ENCODE assay signal across 1 cellular context in the genomic region with DNA sequence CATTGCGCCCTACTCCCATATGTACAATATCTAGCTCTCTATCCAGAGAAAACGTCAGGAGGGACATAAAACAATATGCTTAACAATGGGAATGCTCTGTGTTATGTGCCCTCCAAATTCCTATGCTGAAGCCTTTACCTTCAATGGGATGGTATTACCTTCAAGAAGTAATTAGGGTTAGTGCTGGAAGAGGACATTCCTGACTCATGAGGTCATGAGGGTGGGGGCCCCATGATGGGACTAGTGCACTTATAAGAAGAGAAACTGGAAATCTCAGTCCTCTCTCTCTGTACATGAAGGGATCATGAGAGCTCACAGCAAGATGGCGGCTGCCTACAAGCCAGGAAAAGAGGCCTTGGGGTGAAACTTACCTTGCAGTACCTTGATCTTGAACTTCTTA.
TF ChIP-seq lines count a peak whose summit lies in the region.

No MANE protein-coding gene starts in this region.

TF ChIP-seq in H1, 55 proteins besides CTCF, POLR2A, EP300 and RAD21 (continued from another document):
- TF ChIP-seq CTBP2 (IDR thresholded peaks at IDR 0.05; ENCODE audit: borderline replicate concordance, insufficient read depth, insufficient read length, low read length) (no peak), YY1 (IDR thresholded peaks at IDR 0.05; ENCODE audit: low read depth, low read length) (0 out of 2 replicates have a peak, but pooled peaks have one; percentile 33), TAF1 (IDR thresholded peaks at IDR 0.05; ENCODE audit: low read depth, low read length) (no peak)
